In the genomic region with DNA sequence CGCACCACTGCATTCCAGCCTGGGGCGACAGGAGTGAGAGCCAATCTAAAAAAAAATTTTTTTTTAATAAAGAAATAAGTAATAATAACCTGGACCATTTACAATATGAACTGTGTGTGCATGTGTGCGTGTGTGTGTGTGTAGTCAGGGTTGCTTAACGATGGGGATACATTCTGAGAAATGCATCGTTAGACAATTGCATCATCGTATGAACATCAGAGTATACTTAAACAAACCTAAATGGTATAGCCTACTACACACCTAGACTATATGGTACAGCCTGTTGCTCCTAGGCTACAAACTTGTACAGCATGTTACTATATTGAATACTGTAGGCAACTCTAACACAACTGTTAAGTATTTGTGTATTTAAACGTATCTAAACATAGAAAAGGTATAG, we compare ENCODE assay signal across 10 cellular contexts.
"Had no signal": no experiment of that assay in that cellular context is flagged by ENCODE, and none has a peak within 500 bp of the region (broad histone marks: within the 10 kb centered on the region; RNA-seq: fewer than 3 reads in every experiment).

No MANE protein-coding gene starts in this region.

- H3K9ac ChIP-seq: KMS-11 had no signal

- H3K4me3 ChIP-seq: GM23338 had no signal

- H3K4me2 ChIP-seq: GM23338, KMS-11 had no signal

- FAIRE-seq: H1, H54, HTR-8/SVneo had no signal

- DNase-seq: H9, HCEC 1CT, HFFc6, Karpas-422, KBM-7 had no signal

- H2AFZ ChIP-seq: GM23338 had no signal

- H3K27ac ChIP-seq: KMS-11 had no signal

- H3K4me1 Mint-ChIP-seq: GM23338, H9 had no signal

- H3K4me3 Mint-ChIP-seq: GM23338, H9, HFFc6 had no signal

- H3K9me3 Mint-ChIP-seq: GM23338, H9, HFFc6 had no signal

- H3K27ac Mint-ChIP-seq: GM23338, HFFc6 had no signal
